Comparison of ENCODE assay signal across 22 cellular contexts in genomic region chr3:15120986-15121385, GRCh38. TPM values are rescaled to one million over a fixed set of nuclear protein-coding genes. Genes with fewer than 3 reads are reported as not detected.
DNase-seq lines count a peak whose midpoint lies in the region; ATAC-seq and TF ChIP-seq lines count a peak whose summit lies in the region.
"Had no signal": no experiment of that assay in that cellular context is flagged by ENCODE, and none has a peak within 500 bp of the region (broad histone marks: within the 10 kb centered on the region; RNA-seq: fewer than 3 reads in every experiment).

No MANE protein-coding gene starts in this region.

- H3K27me3 Mint-ChIP-seq in GM23338 (ENCODE audit: insufficient read depth, low read depth, poor library complexity) = peaks cover 5% of the 10 kb centered on the region

- H4K20me1 ChIP-seq in GM23338 (replicated peaks; ENCODE audit: insufficient read depth) = no peaks in the 10 kb centered on the region
- H4K20me1 ChIP-seq: BLaER1 had no signal

- no peak for TF ChIP-seq CTCF in GM23338 (conservative IDR thresholded peaks at IDR 0.05; ENCODE audit: low read depth in 2 of 2)
- TF ChIP-seq CTCF in left lung (IDR thresholded peaks at IDR 0.05) = no peak

- intact Hi-C loops in left lung (cut with DNase I) = no loop called here

- H3K27ac ChIP-seq in GM23338 (ENCODE audit: low read depth) (no peak overlapping the region), left lung (no peak overlapping the region)
- H3K27ac ChIP-seq: BLaER1, neural progenitor cell, transverse colon had no signal

- H3K9me3 ChIP-seq in left lung = no peaks in the 10 kb centered on the region
- H3K9me3 ChIP-seq: BLaER1, transverse colon had no signal

- H3K9me2 ChIP-seq in GM23338 (ENCODE audit: insufficient read depth) = no peaks in the 10 kb centered on the region

- H3K36me3 Mint-ChIP-seq in GM23338 (ENCODE audit: low read depth) = no peaks in the 10 kb centered on the region
- H3K36me3 Mint-ChIP-seq: activated naive CD8-positive, alpha-beta T cell treated with anti-CD3 and anti-CD28 coated beads for 36 hours; brain; neural progenitor cell had no signal

- DNase-seq in DMS153 (lab: John Stamatoyannopoulos, UW) (peak; percentile 1), DMS153 treated with DMSO at 0.1 percent for 48 hours (lab: John Stamatoyannopoulos, UW; ENCODE audit: unreplicated experiment) (no peak), GM23338 (ENCODE audit: low spot score) (no peak), NCI-H2107 (lab: John Stamatoyannopoulos, UW) (peak; percentile 5), left lung (no peak), NAMALWA (ENCODE audit: low spot score) (no peak)
- DNase-seq in stimulated activated CD4-positive, alpha-beta T cell treated with anti-CD3 and anti-CD28 coated beads, Interleukin-4, amount 100 ng/mL, for 24 hours = no peak
- no peak for DNase-seq in stimulated activated CD4-positive, alpha-beta T cell treated with anti-CD3 and anti-CD28 coated beads, Interleukin-15, amount 100 ng/mL, for 24 hours
- DNase-seq: 8988T; activated CD4-positive, alpha-beta T cell treated with anti-CD3 and anti-CD28 coated beads, Interleukin-2, amount 50 U/mL, for 4 hours; activated naive CD8-positive, alpha-beta T cell treated with anti-CD3 and anti-CD28 coated beads for 36 hours; activated T-cell treated with anti-CD3 and anti-CD28 coated beads, Interleukin-2, amount 50 U/mL, for 24 hours; cortex of kidney; foreskin melanocyte; H9; NCI-H1694 treated with DMSO at 0.1 percent for 48 hours; stimulated activated naive CD8-positive, alpha-beta T cell treated with anti-CD3 and anti-CD28 coated beads, Interleukin-15, Interleukin-2, amounts not matched to agents 100 U/mL and 50 U/mL, for 24 hours; SW 1271; transverse colon had no signal

- no peak overlapping the region for H3K4me2 ChIP-seq in GM23338
- H3K4me2 ChIP-seq: BLaER1, neural progenitor cell had no signal

- ATAC-seq in GM23338 (no peak), left lung (peak; percentile 66)
- ATAC-seq: stimulated activated naive CD8-positive, alpha-beta T cell treated with anti-CD3 and anti-CD28 coated beads, Interleukin-15, Interleukin-2, amounts not matched to agents 100 U/mL and 50 U/mL, for 24 hours had no signal

- no peaks in the 10 kb centered on the region for H3K36me3 ChIP-seq in GM23338 (ENCODE audit: insufficient read depth)
- no peaks in the 10 kb centered on the region for H3K36me3 ChIP-seq in left lung
- H3K36me3 ChIP-seq: BLaER1, neural progenitor cell, transverse colon had no signal

- 0 out of 2 replicates have a peak overlapping the region, but pooled peaks have one; percentile 28 for H2AFZ ChIP-seq in GM23338
- H2AFZ ChIP-seq: neural progenitor cell had no signal

- no peak overlapping the region for H3K27ac Mint-ChIP-seq in GM23338
- H3K27ac Mint-ChIP-seq: activated naive CD8-positive, alpha-beta T cell treated with anti-CD3 and anti-CD28 coated beads for 36 hours; activated T-cell treated with anti-CD3 and anti-CD28 coated beads, Interleukin-2, amount 50 U/mL, for 24 hours; brain; neural progenitor cell had no signal

- no peaks in the 10 kb centered on the region for H3F3A ChIP-seq in GM23338 (replicated peaks; ENCODE audit: low read depth)

- H3K4me3 Mint-ChIP-seq in GM23338 = no peak overlapping the region
- H3K4me3 Mint-ChIP-seq: activated naive CD8-positive, alpha-beta T cell treated with anti-CD3 and anti-CD28 coated beads for 36 hours; activated T-cell treated with anti-CD3 and anti-CD28 coated beads, Interleukin-2, amount 50 U/mL, for 24 hours; brain; H9; neural progenitor cell had no signal

- no peaks in the 10 kb centered on the region for H3K4me1 ChIP-seq in GM23338 (ENCODE audit: insufficient read depth)
- H3K4me1 ChIP-seq in left lung = no peaks in the 10 kb centered on the region
- H3K4me1 ChIP-seq: BLaER1, neural progenitor cell, transverse colon had no signal

- H3K79me2 ChIP-seq in GM23338 (replicated peaks; ENCODE audit: insufficient read depth) = no peaks in the 10 kb centered on the region

- H3K4me3 ChIP-seq in GM23338 (no peak overlapping the region), left lung (no peak overlapping the region)
- H3K4me3 ChIP-seq: BLaER1, neural progenitor cell, transverse colon had no signal

- no peaks in the 10 kb centered on the region for H3K4me1 Mint-ChIP-seq in GM23338
- H3K4me1 Mint-ChIP-seq: brain had no signal

- peaks cover 2% of the 10 kb centered on the region; the same call in 1 of the 3 replicates for H3K9me3 Mint-ChIP-seq in GM23338
- H3K9me3 Mint-ChIP-seq: activated T-cell treated with anti-CD3 and anti-CD28 coated beads, Interleukin-2, amount 50 U/mL, for 24 hours; H9; neural progenitor cell had no signal

- H3K27me3 ChIP-seq in GM23338 (ENCODE audit: insufficient read depth) (no peaks in the 10 kb centered on the region), left lung (peaks cover 0 to 13% of the 10 kb centered on the region in 2 donors)
- H3K27me3 ChIP-seq: BLaER1 had no signal

TF ChIP-seq in GM23338, 12 proteins besides CTCF, POLR2A, EP300 and RAD21 (continues in another document):
- TF ChIP-seq REST (IDR thresholded peaks at IDR 0.05; ENCODE audit: unreplicated experiment) = no peak

RNA-seq across cellular contexts. Expression of gene RBSN, which starts 22.0 kb away (rescaled TPM):
- total RNA-seq in GM23338 (2014; rRNA removed; shearing (Covaris generic)) = 26.5 and 33.2 TPM in 2 replicates
- polyA plus RNA-seq in GM23338 (2016; fragmentation: Nextera tagmentation; extraction: Ambion mirVana) = 10.6 and 10.8 TPM in 2 replicates
- total RNA-seq in left lung = 10 to 100 TPM; 24.5 to 24.9 TPM

RNA-seq across cellular contexts. Expression of gene MRPS25, which starts 55.9 kb away (rescaled TPM):
- 41.0 and 47.9 TPM in 2 replicates for total RNA-seq in GM23338 (2014; rRNA removed; shearing (Covaris generic))
- 61.1 and 75.0 TPM in 2 replicates for polyA plus RNA-seq in GM23338 (2016; fragmentation: Nextera tagmentation; extraction: Ambion mirVana)
- 10 to 100 TPM; 62.4 to 70.2 TPM for total RNA-seq in left lung

Comparison
In these comparisons a context has a peak if more than half of its experiments do, and no peak if none do; other contexts are left out.
1. DNase-seq: peak in DMS153 (single experiment) and NCI-H2107 (single experiment); none in DMS153 treated with DMSO at 0.1 percent for 48 hours (single experiment), GM23338 (single experiment), left lung (0 of 2), stimulated activated CD4-positive, alpha-beta T cell treated with anti-CD3 and anti-CD28 coated beads, Interleukin-4, amount 100 ng/mL, for 24 hours (single experiment), NAMALWA (single experiment) and stimulated activated CD4-positive, alpha-beta T cell treated with anti-CD3 and anti-CD28 coated beads, Interleukin-15, amount 100 ng/mL, for 24 hours (single experiment).